Comparison of ENCODE assay signal across 8 cellular contexts in the genomic region with DNA sequence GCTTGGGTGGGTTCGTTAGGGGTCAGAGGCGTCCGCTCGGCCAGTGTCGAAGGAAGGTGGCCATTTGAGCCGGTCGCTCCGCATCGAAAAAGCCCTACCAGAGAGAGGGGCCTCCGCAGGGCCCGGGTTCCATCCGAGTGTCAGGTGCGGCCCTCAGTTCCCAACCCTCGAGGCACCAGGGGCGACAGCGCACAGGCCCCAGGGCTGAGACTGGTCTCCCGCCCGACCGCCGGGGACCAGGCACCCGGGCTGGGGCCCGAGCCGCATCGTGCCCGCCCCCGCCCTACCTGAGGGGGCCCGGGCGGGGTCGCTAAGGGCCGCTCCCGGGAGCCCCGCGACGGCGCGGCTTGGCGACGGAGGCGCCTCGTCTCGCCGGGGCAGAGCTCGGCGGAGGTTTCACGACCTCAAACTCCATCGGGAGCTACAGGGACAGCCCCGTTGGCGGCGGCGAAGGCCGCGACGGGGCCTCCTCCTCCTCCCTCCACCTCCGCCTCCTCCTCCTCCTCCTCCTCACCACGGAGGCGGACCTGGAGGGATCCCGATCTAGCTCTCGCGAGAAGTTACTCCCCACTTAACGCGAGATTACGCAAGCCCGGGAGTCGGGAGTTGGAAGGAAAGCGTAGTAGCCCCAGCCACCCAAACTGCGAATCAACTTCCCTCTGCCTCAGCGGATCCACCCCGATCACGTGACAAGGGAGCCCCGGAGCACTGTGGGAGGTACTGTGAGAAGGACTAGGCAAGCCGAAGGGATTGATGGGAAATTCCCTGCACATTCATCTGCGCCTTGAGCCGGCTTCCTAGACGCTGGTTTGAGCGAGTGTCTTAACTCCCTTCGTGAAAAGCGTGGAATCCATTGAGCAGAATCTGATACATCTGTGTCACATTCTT. TPM values are rescaled to one million over a fixed set of nuclear protein-coding genes. Genes with fewer than 3 reads are reported as not detected.
A peak's percentile ranks its signal among the peaks of the same experiment; 100 is the strongest.
DNase-seq lines count a peak whose midpoint lies in the region; ATAC-seq and TF ChIP-seq lines count a peak whose summit lies in the region.

A gene with protein sequence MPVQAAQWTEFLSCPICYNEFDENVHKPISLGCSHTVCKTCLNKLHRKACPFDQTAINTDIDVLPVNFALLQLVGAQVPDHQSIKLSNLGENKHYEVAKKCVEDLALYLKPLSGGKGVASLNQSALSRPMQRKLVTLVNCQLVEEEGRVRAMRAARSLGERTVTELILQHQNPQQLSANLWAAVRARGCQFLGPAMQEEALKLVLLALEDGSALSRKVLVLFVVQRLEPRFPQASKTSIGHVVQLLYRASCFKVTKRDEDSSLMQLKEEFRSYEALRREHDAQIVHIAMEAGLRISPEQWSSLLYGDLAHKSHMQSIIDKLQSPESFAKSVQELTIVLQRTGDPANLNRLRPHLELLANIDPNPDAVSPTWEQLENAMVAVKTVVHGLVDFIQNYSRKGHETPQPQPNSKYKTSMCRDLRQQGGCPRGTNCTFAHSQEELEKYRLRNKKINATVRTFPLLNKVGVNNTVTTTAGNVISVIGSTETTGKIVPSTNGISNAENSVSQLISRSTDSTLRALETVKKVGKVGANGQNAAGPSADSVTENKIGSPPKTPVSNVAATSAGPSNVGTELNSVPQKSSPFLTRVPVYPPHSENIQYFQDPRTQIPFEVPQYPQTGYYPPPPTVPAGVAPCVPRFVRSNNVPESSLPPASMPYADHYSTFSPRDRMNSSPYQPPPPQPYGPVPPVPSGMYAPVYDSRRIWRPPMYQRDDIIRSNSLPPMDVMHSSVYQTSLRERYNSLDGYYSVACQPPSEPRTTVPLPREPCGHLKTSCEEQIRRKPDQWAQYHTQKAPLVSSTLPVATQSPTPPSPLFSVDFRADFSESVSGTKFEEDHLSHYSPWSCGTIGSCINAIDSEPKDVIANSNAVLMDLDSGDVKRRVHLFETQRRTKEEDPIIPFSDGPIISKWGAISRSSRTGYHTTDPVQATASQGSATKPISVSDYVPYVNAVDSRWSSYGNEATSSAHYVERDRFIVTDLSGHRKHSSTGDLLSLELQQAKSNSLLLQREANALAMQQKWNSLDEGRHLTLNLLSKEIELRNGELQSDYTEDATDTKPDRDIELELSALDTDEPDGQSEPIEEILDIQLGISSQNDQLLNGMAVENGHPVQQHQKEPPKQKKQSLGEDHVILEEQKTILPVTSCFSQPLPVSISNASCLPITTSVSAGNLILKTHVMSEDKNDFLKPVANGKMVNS (minus strand): TSS at position 537 of the 888 bp plus-strand sequence. CDS start 7,850 bp downstream, outside the sequence.

- peaks cover 33% of the 10 kb centered on the region for H3K36me3 ChIP-seq in RWPE2 (ENCODE audit: low read depth)
- no peaks in the 10 kb centered on the region for H3K36me3 ChIP-seq in fibroblast of lung (ENCODE audit: control insufficient read depth, insufficient read depth, low read length)
- H3K36me3 ChIP-seq in naive thymus-derived CD4-positive, alpha-beta T cell (ENCODE audit: control insufficient read depth in 2 of 3, insufficient read depth in 3 of 3, low read length in 3 of 3), result peaks cover 2 to 15% (median 6%) of the 10 kb centered on the region in 3 experiments

- H3K4me1 Mint-ChIP-seq in activated T-helper 2 cell treated with anti-CD3 and anti-CD28 coated beads, Interferon-gamma antibody, Interleukin-2, Interleukin-4, amounts not matched to agents 10 μg/mL and 5 μg/mL and 100 μg/mL, durations not matched to agents 14 hours and 24 hours and 36 hours (ENCODE audit: low read depth), result peaks cover 18% of the 10 kb centered on the region
- H3K4me1 Mint-ChIP-seq in naive thymus-derived CD4-positive, alpha-beta T cell, result peaks cover 11 to 47% (median 40%) of the 10 kb centered on the region in 7 donors
- peaks cover 0 to 6% of the 10 kb centered on the region in 2 donors for H3K4me1 Mint-ChIP-seq in stimulated activated naive B cell treated with anti-CD40 and anti-IgM and Interleukin-4, amounts not matched to agents 10 μg/mL and 1 μg/mL and 100 μg/mL, for 72 hours

- H3K4me3 ChIP-seq in RWPE2 (ENCODE audit: severe bottlenecking) (peak within 1 kb of the TSS; percentile 97), fibroblast of lung (replicated peaks in 1 of 4; ENCODE audit: control extremely low read depth in 1 of 4, insufficient read depth in 1 of 4, low read depth in 3 of 4, low read length in 4 of 4) (peak within 1 kb of the TSS; percentile 71 to 95 (median 74))
- peak within 1 kb of the TSS; percentile 74 for H3K4me3 ChIP-seq in naive thymus-derived CD4-positive, alpha-beta T cell (ENCODE audit: low read length)

- peak; percentile 92 for ATAC-seq in RWPE2 (ENCODE audit: low read depth)
- peak; percentile 94 for ATAC-seq in naive thymus-derived CD4-positive, alpha-beta T cell
- peak; percentile 88 to 92 for ATAC-seq in stimulated activated naive B cell treated with anti-CD40 and anti-IgM and Interleukin-4, amounts not matched to agents 10 μg/mL and 1 μg/mL and 100 μg/mL, for 72 hours (replicated peaks)

- CTCF ChIA-PET in naive thymus-derived CD4-positive, alpha-beta T cell (lab: Charles Lee), result interaction anchor here (1.0 to 1.2 kb wide), 3 partner anchors 10 to 36 kb away, joined by 3 to 5 read pairs (median 3); a partner anchor contains a TSS

- peaks cover 25% of the 10 kb centered on the region for H3K36me3 Mint-ChIP-seq in activated T-helper 2 cell treated with anti-CD3 and anti-CD28 coated beads, Interferon-gamma antibody, Interleukin-2, Interleukin-4, amounts not matched to agents 10 μg/mL and 5 μg/mL and 100 μg/mL, durations not matched to agents 14 hours and 24 hours and 36 hours (ENCODE audit: low read depth)
- peaks cover 0 to 13% (median 4%) of the 10 kb centered on the region in 5 donors for H3K36me3 Mint-ChIP-seq in naive thymus-derived CD4-positive, alpha-beta T cell
- peaks cover 12 to 17% of the 10 kb centered on the region in 2 donors for H3K36me3 Mint-ChIP-seq in stimulated activated naive B cell treated with anti-CD40 and anti-IgM and Interleukin-4, amounts not matched to agents 10 μg/mL and 1 μg/mL and 100 μg/mL, for 72 hours

- H3K9me3 Mint-ChIP-seq in activated T-helper 2 cell treated with anti-CD3 and anti-CD28 coated beads, Interferon-gamma antibody, Interleukin-2, Interleukin-4, amounts not matched to agents 10 μg/mL and 5 μg/mL and 100 μg/mL, durations not matched to agents 14 hours and 24 hours and 36 hours, result no peaks in the 10 kb centered on the region
- peaks cover 0 to 2% (median 0%) of the 10 kb centered on the region in 11 donors for H3K9me3 Mint-ChIP-seq in naive thymus-derived CD4-positive, alpha-beta T cell
- H3K9me3 Mint-ChIP-seq in stimulated activated naive B cell treated with anti-CD40 and anti-IgM and Interleukin-4, amounts not matched to agents 10 μg/mL and 1 μg/mL and 100 μg/mL, for 72 hours, result no peaks in the 10 kb centered on the region

- TF ChIP-seq CTCF in RWPE2 (IDR thresholded peaks at IDR 0.05; ENCODE audit: poor library complexity, severe bottlenecking) (no peak), fibroblast of lung (conservative IDR thresholded peaks at IDR 0.05 in 1 of 2, IDR thresholded peaks at IDR 0.05 in 1 of 2; ENCODE audit: low read depth in 1 of 2, low read length in 2 of 2) (no peak)

- H3K4me2 ChIP-seq in fibroblast of lung (ENCODE audit: extremely low read depth, insufficient read depth, low read length), result peak within 1 kb of the TSS; percentile 98

- peak within 1 kb of the TSS; percentile 92 for H3K4me3 Mint-ChIP-seq in activated T-helper 2 cell treated with anti-CD3 and anti-CD28 coated beads, Interferon-gamma antibody, Interleukin-2, Interleukin-4, amounts not matched to agents 10 μg/mL and 5 μg/mL and 100 μg/mL, durations not matched to agents 14 hours and 24 hours and 36 hours (ENCODE audit: low read depth)
- peak within 1 kb of the TSS; percentile 89 to 96 (median 93) for H3K4me3 Mint-ChIP-seq in naive thymus-derived CD4-positive, alpha-beta T cell
- H3K4me3 Mint-ChIP-seq in stimulated activated naive B cell treated with anti-CD40 and anti-IgM and Interleukin-4, amounts not matched to agents 10 μg/mL and 1 μg/mL and 100 μg/mL, for 72 hours, result peak within 1 kb of the TSS; percentile 91 to 95

- H3K9me3 ChIP-seq in RWPE2 (ENCODE audit: severe bottlenecking) (no peaks in the 10 kb centered on the region), fibroblast of lung (ENCODE audit: control insufficient read depth, insufficient read depth, low read depth, low read length) (no peaks in the 10 kb centered on the region)
- H3K9me3 ChIP-seq in naive thymus-derived CD4-positive, alpha-beta T cell (ENCODE audit: control insufficient read depth in 2 of 3, low read length in 3 of 3), result no peaks in the 10 kb centered on the region

- no peaks in the 10 kb centered on the region for H4K20me1 ChIP-seq in fibroblast of lung (ENCODE audit: control insufficient read depth, extremely low read depth, insufficient read depth, low read length)

- peaks cover 12% of the 10 kb centered on the region for H3K4me1 ChIP-seq in RWPE2 (ENCODE audit: insufficient read depth, poor library complexity, severe bottlenecking)
- H3K4me1 ChIP-seq in fibroblast of lung (ENCODE audit: control insufficient read depth, extremely low read depth, insufficient read depth, low read length), result no peaks in the 10 kb centered on the region
- peaks cover 14 to 21% of the 10 kb centered on the region in 2 donors for H3K4me1 ChIP-seq in naive thymus-derived CD4-positive, alpha-beta T cell (ENCODE audit: control insufficient read depth in 2 of 2, insufficient read depth in 2 of 2, low read length in 2 of 2)

- DNase-seq in EL (peak; percentile 100), H4 (ENCODE audit: low spot score) (peak; percentile 99), LoVo (ENCODE audit: low spot score) (peak; percentile 100), RWPE2 (ENCODE audit: low spot score) (peak; percentile 99), fibroblast of lung (ENCODE audit: low read depth in 2 of 2) (peak; percentile 99 to 100)
- DNase-seq in activated T-helper 2 cell treated with anti-CD3 and anti-CD28 coated beads, Interferon-gamma antibody, Interleukin-2, Interleukin-4, amounts not matched to agents 10 μg/mL and 5 μg/mL and 100 μg/mL, durations not matched to agents 14 hours and 24 hours and 36 hours (ENCODE audit: low spot score), result peak; percentile 97
- peak; percentile 80 to 99 (median 97) for DNase-seq in naive thymus-derived CD4-positive, alpha-beta T cell
- peak; percentile 98 for DNase-seq in stimulated activated naive B cell treated with anti-CD40 and anti-IgM and Interleukin-4, amounts not matched to agents 10 μg/mL and 1 μg/mL and 100 μg/mL, for 72 hours

- POLR2A ChIA-PET in naive thymus-derived CD4-positive, alpha-beta T cell (lab: Charles Lee), result interaction anchor here (0.6 to 4.4 kb wide), 15 partner anchors 8 to 201 kb away, joined by 3 to 46 read pairs (median 5); a partner anchor contains a TSS

- H3K9ac ChIP-seq in fibroblast of lung (ENCODE audit: insufficient read depth, low read length), result peak within 1 kb of the TSS; percentile 96

- peak within 1 kb of the TSS; percentile 68 for H3K27ac ChIP-seq in RWPE2 (ENCODE audit: poor library complexity, severe bottlenecking)
- H3K27ac ChIP-seq in fibroblast of lung (ENCODE audit: insufficient read depth, low read length), result peak within 1 kb of the TSS; percentile 91
- peak within 1 kb of the TSS; percentile 100 for H3K27ac ChIP-seq in naive thymus-derived CD4-positive, alpha-beta T cell (ENCODE audit: low read depth, low read length)

- H3K27me3 ChIP-seq in RWPE2 (ENCODE audit: insufficient read depth, poor library complexity, severe bottlenecking) (no peaks in the 10 kb centered on the region), fibroblast of lung (ENCODE audit: control insufficient read depth, insufficient read depth, low read length) (no peaks in the 10 kb centered on the region)
- H3K27me3 ChIP-seq in naive thymus-derived CD4-positive, alpha-beta T cell (ENCODE audit: control insufficient read depth in 2 of 2, insufficient read depth in 2 of 2, low read length in 2 of 2), result no peaks in the 10 kb centered on the region

- no peaks in the 10 kb centered on the region for H3K27me3 Mint-ChIP-seq in activated T-helper 2 cell treated with anti-CD3 and anti-CD28 coated beads, Interferon-gamma antibody, Interleukin-2, Interleukin-4, amounts not matched to agents 10 μg/mL and 5 μg/mL and 100 μg/mL, durations not matched to agents 14 hours and 24 hours and 36 hours (ENCODE audit: low read depth)
- peaks cover 0 to 3% (median 0%) of the 10 kb centered on the region in 5 donors for H3K27me3 Mint-ChIP-seq in naive thymus-derived CD4-positive, alpha-beta T cell
- H3K27me3 Mint-ChIP-seq in stimulated activated naive B cell treated with anti-CD40 and anti-IgM and Interleukin-4, amounts not matched to agents 10 μg/mL and 1 μg/mL and 100 μg/mL, for 72 hours, result no peaks in the 10 kb centered on the region

- peak within 1 kb of the TSS; percentile 93 for H2AFZ ChIP-seq in fibroblast of lung (ENCODE audit: low read length)

- intact Hi-C loops in activated T-helper 2 cell treated with anti-CD3 and anti-CD28 coated beads, Interferon-gamma antibody, Interleukin-2, Interleukin-4, amounts not matched to agents 10 μg/mL and 5 μg/mL and 100 μg/mL, durations not matched to agents 14 hours and 24 hours and 36 hours (cut with micrococcal nuclease), result loop anchor here (1.0 to 10.0 kb wide), 6 partner anchors 8 to 440 kb away; a partner anchor contains a TSS
- intact Hi-C loops in naive thymus-derived CD4-positive, alpha-beta T cell (cut with micrococcal nuclease), result loop anchor here (1.0 to 10.0 kb wide), 16 partner anchors 8 to 1957 kb away; a partner anchor contains a TSS

- peaks cover 50% of the 10 kb centered on the region for H3K79me2 ChIP-seq in fibroblast of lung (ENCODE audit: control insufficient read depth, insufficient read depth, low read length)

- H3K27ac Mint-ChIP-seq in activated T-helper 2 cell treated with anti-CD3 and anti-CD28 coated beads, Interferon-gamma antibody, Interleukin-2, Interleukin-4, amounts not matched to agents 10 μg/mL and 5 μg/mL and 100 μg/mL, durations not matched to agents 14 hours and 24 hours and 36 hours, result peak within 1 kb of the TSS; percentile 94
- peak within 1 kb of the TSS; percentile 93 to 98 (median 95) for H3K27ac Mint-ChIP-seq in naive thymus-derived CD4-positive, alpha-beta T cell
- H3K27ac Mint-ChIP-seq in stimulated activated naive B cell treated with anti-CD40 and anti-IgM and Interleukin-4, amounts not matched to agents 10 μg/mL and 1 μg/mL and 100 μg/mL, for 72 hours, result peak within 1 kb of the TSS; percentile 98

RNA-seq across cellular contexts. Expression of the gene that starts here (rescaled TPM):
- total RNA-seq in H4 (2014; rRNA removed; shearing (Covaris generic)), result 16.4 and 28.7 TPM in 2 replicates
- total RNA-seq in activated T-helper 2 cell treated with anti-CD3 and anti-CD28 coated beads, Interferon-gamma antibody, Interleukin-2, Interleukin-4, amounts not matched to agents 10 μg/mL and 5 μg/mL and 100 μg/mL, durations not matched to agents 14 hours and 24 hours and 36 hours, result 37.0 and 38.3 TPM in 2 replicates
- total RNA-seq in fibroblast of lung, result 34.9 and 35.7 TPM in 2 replicates
- 29.4 and 43.1 TPM in 2 replicates for polyA plus RNA-seq in fibroblast of lung
- polyA plus RNA-seq in fibroblast of lung (2012), result 15.9 and 24.9 TPM in 2 replicates
- polyA minus RNA-seq in fibroblast of lung (ENCODE audit: low replicate concordance), result 18.0 and 19.0 TPM in 2 replicates
- 10 to 100 TPM; 52.3 to 66.4 (median 57.0) TPM for total RNA-seq in naive thymus-derived CD4-positive, alpha-beta T cell
- polyA plus RNA-seq in naive thymus-derived CD4-positive, alpha-beta T cell, result 10 to 100 TPM; 18.7 to 25.3 TPM

Comparison
In these comparisons a context has a peak if more than half of its experiments do, and no peak if none do; other contexts are left out.
1. Peak in every context shown above with its lines: DNase-seq, ATAC-seq, H3K4me3 ChIP-seq and H3K27ac ChIP-seq.